12 cellular contexts compared by ENCODE assay signal in the genomic region with DNA sequence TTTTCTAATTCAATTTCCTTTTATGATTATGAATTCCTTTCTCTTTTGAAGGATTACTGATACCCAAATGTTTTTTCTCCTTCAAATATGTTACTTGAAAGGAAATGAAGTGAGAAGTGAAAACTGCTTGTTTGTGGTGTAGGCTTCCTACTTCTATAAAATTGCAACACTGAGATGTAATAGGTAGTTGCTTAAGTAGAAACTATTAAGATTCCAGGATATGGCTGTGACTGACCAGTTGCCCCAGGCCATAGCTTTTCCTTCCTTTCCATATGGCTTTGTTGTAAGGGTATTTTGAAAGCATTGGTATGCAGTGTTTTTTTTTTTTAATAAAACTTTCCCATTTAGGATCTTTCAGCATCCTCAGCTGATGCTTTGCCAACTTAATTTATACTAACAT. TPM values are rescaled to one million over a fixed set of nuclear protein-coding genes. Genes with fewer than 3 reads are reported as not detected.
DNase-seq lines count a peak whose midpoint lies in the region; ATAC-seq, FAIRE-seq and TF ChIP-seq lines count a peak whose summit lies in the region.
"Had no signal": no experiment of that assay in that cellular context is flagged by ENCODE, and none has a peak within 500 bp of the region (broad histone marks: within the 10 kb centered on the region; RNA-seq: fewer than 3 reads in every experiment).

No MANE protein-coding gene starts in this region.

- H3K4me3 Mint-ChIP-seq in activated T-cell treated with anti-CD3 and anti-CD28 coated beads, Interleukin-2, amount 50 U/mL, for 4 hours = no peak overlapping the region
- H3K4me3 Mint-ChIP-seq: brain had no signal

- H4K20me1 ChIP-seq in GM23248 (ENCODE audit: insufficient read depth) = no peaks in the 10 kb centered on the region
- H4K20me1 ChIP-seq in PC-3 (ENCODE audit: low read length) = no peaks in the 10 kb centered on the region

- no peaks in the 10 kb centered on the region for H3K9me3 Mint-ChIP-seq in activated T-cell treated with anti-CD3 and anti-CD28 coated beads, Interleukin-2, amount 50 U/mL, for 4 hours
- H3K9me3 Mint-ChIP-seq: brain had no signal

- H3K9me2 ChIP-seq in GM23248 (ENCODE audit: insufficient read depth) (no peaks in the 10 kb centered on the region), PC-3 (replicated peaks; ENCODE audit: low read length) (no peaks in the 10 kb centered on the region)

- peaks cover 23% of the 10 kb centered on the region for H3K4me1 ChIP-seq in A549
- H3K4me1 ChIP-seq in GM23248 (ENCODE audit: insufficient read depth) = peaks cover 52% of the 10 kb centered on the region
- H3K4me1 ChIP-seq in PC-3 (ENCODE audit: insufficient read depth, low read length) = no peaks in the 10 kb centered on the region

- H3K27me3 ChIP-seq in GM23248 (replicated peaks; ENCODE audit: insufficient read depth) = no peaks in the 10 kb centered on the region
- H3K27me3 ChIP-seq in PC-3 (ENCODE audit: low read length) = no peaks in the 10 kb centered on the region
- H3K27me3 ChIP-seq in dorsolateral prefrontal cortex = no peaks in the 10 kb centered on the region

- in situ Hi-C loops in GM23248 (cut with MboI) = no loop called here

- CTCF ChIA-PET in A549 (lab: Yijun Ruan, JAX) (interaction anchor here (0.7 kb wide), 1 partner anchor 89 kb away, joined by 3 read pairs; no protein-coding TSS in a partner anchor), PC-3 (lab: Charles Lee) (interaction anchor here (0.6 kb wide), 1 partner anchor 193 kb away, joined by 3 read pairs; no protein-coding TSS in a partner anchor)

- no peak for TF ChIP-seq RAD21 in A549 (conservative IDR thresholded peaks at IDR 0.05 in 1 of 2, IDR thresholded peaks at IDR 0.05 in 1 of 2)

- H3K36me3 ChIP-seq in GM23248 (ENCODE audit: low read depth) (peaks cover 17% of the 10 kb centered on the region), PC-3 (ENCODE audit: low read depth, low read length) (0 out of 2 replicates have a peak, but pooled peaks cover 1% of the 10 kb centered on the region)

- H2AFZ ChIP-seq in GM23248 = no peak overlapping the region
- no peak overlapping the region for H2AFZ ChIP-seq in PC-3 (ENCODE audit: low read length)

- no TSS peak for BruUV-seq in PC-3 (replicated peaks; lab: Mats Ljungman, UMichigan)

- no peak for TF ChIP-seq POLR2A in A549 (IDR thresholded peaks at IDR 0.05; ENCODE audit: low read length)

- DNase-seq in A549 (ENCODE audit: low read depth in 1 of 2, low spot score in 1 of 2) (peak in 1 of 2 experiments; percentile 7), GM23248 (peak; percentile 83), PC-3 (peak; percentile 53), fibroblast of peridontal ligament (ENCODE audit: extremely low read depth) (peak; percentile 70), D341Med (ENCODE audit: low spot score) (no peak), dorsolateral prefrontal cortex (no peak)
- DNase-seq in activated T-cell treated with anti-CD3 and anti-CD28 coated beads, Interleukin-2, amount 50 U/mL, for 4 hours = no peak
- DNase-seq: Karpas-422, psoas muscle had no signal

- H3F3A ChIP-seq in GM23248 (ENCODE audit: insufficient read depth) (peaks cover 28% of the 10 kb centered on the region; the same call in 1 of the 2 replicates), PC-3 (ENCODE audit: low read length, unreplicated experiment) (no peaks in the 10 kb centered on the region)

- no peak for ATAC-seq in A549
- peak; percentile 38; the same call in 1 of the 2 replicates for ATAC-seq in PC-3
- no peak for ATAC-seq in activated T-cell treated with anti-CD3 and anti-CD28 coated beads, Interleukin-2, amount 50 U/mL, for 4 hours
- no peak for ATAC-seq in GM21447 (IDR thresholded peaks at IDR 0.05; ENCODE audit: unreplicated experiment)
- ATAC-seq: psoas muscle had no signal

- H3K4me1 Mint-ChIP-seq in activated T-cell treated with anti-CD3 and anti-CD28 coated beads, Interleukin-2, amount 50 U/mL, for 4 hours (ENCODE audit: low read depth) = peaks cover 11% of the 10 kb centered on the region

- no peak for TF ChIP-seq EP300 in A549 (IDR thresholded peaks at IDR 0.05)

- H3K9me3 ChIP-seq in A549 (no peaks in the 10 kb centered on the region), GM23248 (ENCODE audit: low read depth) (no peaks in the 10 kb centered on the region), PC-3 (ENCODE audit: low read length) (no peaks in the 10 kb centered on the region)
- H3K9me3 ChIP-seq: psoas muscle had no signal

- intact Hi-C loops in PC-3 (cut with micrococcal nuclease) (no loop called here), dorsolateral prefrontal cortex (cut with DNase I) (no loop called here)

- no peaks in the 10 kb centered on the region for H3K36me3 Mint-ChIP-seq in activated T-cell treated with anti-CD3 and anti-CD28 coated beads, Interleukin-2, amount 50 U/mL, for 4 hours (ENCODE audit: insufficient read depth)

- H3K4me2 ChIP-seq in A549 (peak overlapping the region; percentile 36; the same call in 1 of the 3 replicates), GM23248 (ENCODE audit: unreplicated experiment) (peak overlapping the region; percentile 60), PC-3 (ENCODE audit: low read length) (no peak overlapping the region)

- H3K4me3 ChIP-seq in A549 = no peak overlapping the region
- no peak overlapping the region for H3K4me3 ChIP-seq in GM23248
- H3K4me3 ChIP-seq in PC-3 (ENCODE audit: low read length) = no peak overlapping the region
- H3K4me3 ChIP-seq in dorsolateral prefrontal cortex = no peak overlapping the region
- H3K4me3 ChIP-seq: psoas muscle had no signal

- H3K27ac ChIP-seq in A549 = no peak overlapping the region
- H3K27ac ChIP-seq in GM23248 = peak overlapping the region; percentile 45
- H3K27ac ChIP-seq in PC-3 (ENCODE audit: low read length) = no peak overlapping the region
- peak overlapping the region in 2 of 59 donors; percentile 18 to 19 for H3K27ac ChIP-seq in dorsolateral prefrontal cortex
- H3K27ac ChIP-seq: C4-2B, psoas muscle had no signal

- H3K79me2 ChIP-seq in GM23248 (ENCODE audit: insufficient read depth) = peaks cover 83% of the 10 kb centered on the region
- H3K79me2 ChIP-seq in PC-3 (ENCODE audit: low read length) = no peaks in the 10 kb centered on the region

- no peak for FAIRE-seq in A549 (lab: Jason Lieb, UNC)

- H3K9ac ChIP-seq in GM23248 = no peak overlapping the region
- no peak overlapping the region for H3K9ac ChIP-seq in PC-3 (ENCODE audit: low read length)

- H3K27me3 Mint-ChIP-seq in activated T-cell treated with anti-CD3 and anti-CD28 coated beads, Interleukin-2, amount 50 U/mL, for 4 hours (ENCODE audit: low read depth) = no peaks in the 10 kb centered on the region
- H3K27me3 Mint-ChIP-seq: brain had no signal

- POLR2A ChIA-PET in A549 (lab: Yijun Ruan, JAX) = no interaction called here
- POLR2A ChIA-PET in PC-3 (lab: Charles Lee; ENCODE audit: unreplicated experiment) = no interaction called here

- TF ChIP-seq CTCF in A549 (IDR thresholded peaks at IDR 0.05) (no peak), PC-3 (conservative IDR thresholded peaks at IDR 0.05; ENCODE audit: low read depth, low read length) (no peak), dorsolateral prefrontal cortex (IDR thresholded peaks at IDR 0.05 in 54 of 56, conservative IDR thresholded peaks at IDR 0.05 in 2 of 56; ENCODE audit: low read depth in 1 of 56, partially characterized antibody in 56 of 56) (no peak)

TF ChIP-seq in A549, 52 proteins besides CTCF, POLR2A, EP300 and RAD21:
- TF ChIP-seq CBX8 (IDR thresholded peaks at IDR 0.05) = no peak
- no peak for TF ChIP-seq E2F6 (IDR thresholded peaks at IDR 0.05; ENCODE audit: borderline replicate concordance, low read depth)
- no peak for TF ChIP-seq CHD4 (IDR thresholded peaks at IDR 0.05; ENCODE audit: borderline replicate concordance)
- no peak for TF ChIP-seq SMC3 (IDR thresholded peaks at IDR 0.05)
- no peak for TF ChIP-seq TFCP2L1 (CRISPR knock-in tag; IDR thresholded peaks at IDR 0.05)
- TF ChIP-seq PHF8 (IDR thresholded peaks at IDR 0.05; ENCODE audit: borderline replicate concordance, low read depth) = no peak
- TF ChIP-seq KDM5A (IDR thresholded peaks at IDR 0.05) = no peak
- TF ChIP-seq JUN (IDR thresholded peaks at IDR 0.05) = no peak
- TF ChIP-seq ZFP36 (IDR thresholded peaks at IDR 0.05; ENCODE audit: borderline replicate concordance, partially characterized antibody) = no peak
- no peak for TF ChIP-seq HOXB5 (CRISPR knock-in tag; IDR thresholded peaks at IDR 0.05)
- TF ChIP-seq EHMT2 (IDR thresholded peaks at IDR 0.05; ENCODE audit: low read depth) = no peak
- TF ChIP-seq FOSL2 (IDR thresholded peaks at IDR 0.05) = no peak
- no peak for TF ChIP-seq FOSL2 (CRISPR knock-in tag; IDR thresholded peaks at IDR 0.05)
- TF ChIP-seq HEYL (CRISPR knock-in tag; IDR thresholded peaks at IDR 0.05) = no peak
- TF ChIP-seq MYC (IDR thresholded peaks at IDR 0.05; ENCODE audit: borderline replicate concordance, low read length) = no peak
- TF ChIP-seq, protein P1, sequence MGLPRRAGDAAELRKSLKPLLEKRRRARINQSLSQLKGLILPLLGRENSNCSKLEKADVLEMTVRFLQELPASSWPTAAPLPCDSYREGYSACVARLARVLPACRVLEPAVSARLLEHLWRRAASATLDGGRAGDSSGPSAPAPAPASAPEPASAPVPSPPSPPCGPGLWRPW (IDR thresholded peaks at IDR 0.05) = no peak
- no peak for TF ChIP-seq CBX2 (IDR thresholded peaks at IDR 0.05; ENCODE audit: borderline replicate concordance, low read depth)
- TF ChIP-seq ZC3H11A (IDR thresholded peaks at IDR 0.05) = no peak

RNA-seq across cellular contexts. Expression of gene DNAJC13, which starts 28.5 kb away (rescaled TPM):
- polyA plus RNA-seq in A549 (2011; rRNA removed) (27.7 and 29.8 TPM in 2 replicates), A549 (2017; fragmentation: RNase III; extraction: RNeasy Plus Mini Kit Qiagen cat#74134 plus additional on column Dnase treatment) (16.6 to 17.6 TPM (median 17.0 TPM) in 3 replicates), GM23248 (2016; fragmentation: Nextera tagmentation; extraction: Ambion mirVana) (17.1 and 17.8 TPM in 2 replicates)
- 5.1 and 5.5 TPM in 2 replicates for polyA plus RNA-seq in A549 (2012; cell fraction: cytosol; rRNA removed)
- polyA plus RNA-seq in A549 (2012; cell fraction: nucleus; rRNA removed) = 4.9 and 7.0 TPM in 2 replicates
- 25.6 and 34.7 TPM in 2 replicates for polyA minus RNA-seq in A549 (2011; rRNA and poly(A)+ RNA removed)
- 51.1 and 51.5 TPM in 2 replicates for total RNA-seq in GM23248 (2014; rRNA removed; shearing (Covaris generic))
- total RNA-seq in PC-3 (2014; rRNA removed) (21.6 and 24.7 TPM in 2 replicates), dorsolateral prefrontal cortex (10 to 100 TPM; 32.6 to 60.2 (median 43.7) TPM)
- 10 to 100 TPM; 16.5 to 16.8 (median 16.8) TPM for total RNA-seq in activated T-cell treated with anti-CD3 and anti-CD28 coated beads, Interleukin-2, amount 50 U/mL, for 4 hours

Comparison
In these comparisons a context has a peak if more than half of its experiments do, and no peak if none do; other contexts are left out.
1. DNase-seq: peak in GM23248 (single experiment), PC-3 (single experiment) and fibroblast of peridontal ligament (single experiment); none in D341Med (single experiment), dorsolateral prefrontal cortex (0 of 10) and activated T-cell treated with anti-CD3 and anti-CD28 coated beads, Interleukin-2, amount 50 U/mL, for 4 hours (single experiment).